ENCODE assay signal across 8 cellular contexts in genomic region chr4:76984127-76984526, GRCh38. TPM values are rescaled to one million over a fixed set of nuclear protein-coding genes. Genes with fewer than 3 reads are reported as not detected.
DNase-seq lines count a peak whose midpoint lies in the region; ATAC-seq, FAIRE-seq and TF ChIP-seq lines count a peak whose summit lies in the region.

No MANE protein-coding gene starts in this region.

- no peak overlapping the region for H2AFZ ChIP-seq in neural cell (ENCODE audit: low read depth, low read length)

- no peaks in the 10 kb centered on the region for H3K9me3 ChIP-seq in neural cell (ENCODE audit: low read length)

- H3K79me2 ChIP-seq in neural cell (replicated peaks; ENCODE audit: insufficient read depth, low read length) = peaks cover 75% of the 10 kb centered on the region

- H4K20me1 ChIP-seq in neural cell (ENCODE audit: insufficient read depth) = no peaks in the 10 kb centered on the region

- DNase-seq in cerebellar cortex (ENCODE audit: low spot score) (peak; percentile 20), GM19240 (ENCODE audit: insufficient read length, low spot score) (no peak), foreskin melanocyte (no peak), D721Med (ENCODE audit: insufficient read length, low spot score) (no peak)

- no peaks in the 10 kb centered on the region for H3F3A ChIP-seq in neural cell (ENCODE audit: insufficient read depth, low read length, poor library complexity, severe bottlenecking)

- no peak overlapping the region for H3K4me3 ChIP-seq in neural cell (ENCODE audit: low read length)

- no peak overlapping the region for H3K9ac ChIP-seq in neural cell (ENCODE audit: low read length)

- no peaks in the 10 kb centered on the region for H3K36me3 ChIP-seq in neural cell (ENCODE audit: insufficient read depth, low read length)

- H3K9me2 ChIP-seq in neural cell (ENCODE audit: insufficient read depth, low read length) = no peaks in the 10 kb centered on the region

- H3K27ac ChIP-seq in C4-2B (no peak overlapping the region), neural cell (ENCODE audit: low read length) (no peak overlapping the region)

- no peak for TF ChIP-seq EP300 in Ishikawa (IDR thresholded peaks at IDR 0.05; ENCODE audit: borderline replicate concordance)
- TF ChIP-seq EP300 in neural cell (conservative IDR thresholded peaks at IDR 0.05; ENCODE audit: poor library complexity, severe bottlenecking) = no peak

- H3K4me2 ChIP-seq in neural cell (ENCODE audit: low read length) = no peak overlapping the region

- ATAC-seq in GM19372 (IDR thresholded peaks at IDR 0.05; ENCODE audit: low read depth, unreplicated experiment) = peak; percentile 58

- FAIRE-seq in D721Med (lab: Jason Lieb, UNC) = no peak

- no peaks in the 10 kb centered on the region for H3K27me3 ChIP-seq in neural cell (ENCODE audit: insufficient read depth, low read depth, low read length)

- TF ChIP-seq RAD21 in Ishikawa (IDR thresholded peaks at IDR 0.05; ENCODE audit: low read depth) (peak; percentile 30; the same call in 1 of the 2 replicates), neural cell (conservative IDR thresholded peaks at IDR 0.05) (no peak)

- peak; percentile 20 for TF ChIP-seq CTCF in C4-2B (conservative IDR thresholded peaks at IDR 0.05)
- peak; percentile 34 for TF ChIP-seq CTCF in neural cell (IDR thresholded peaks at IDR 0.05; ENCODE audit: poor library complexity, severe bottlenecking)
- no peak for TF ChIP-seq CTCF in D721Med (IDR thresholded peaks at IDR 0.05; ENCODE audit: insufficient read depth, missing control alignments)

TF ChIP-seq in Ishikawa, 13 proteins besides CTCF, POLR2A, EP300 and RAD21:
- TF ChIP-seq YY1 (IDR thresholded peaks at IDR 0.05; ENCODE audit: low read depth) = no peak
- no peak for TF ChIP-seq CEBPB (IDR thresholded peaks at IDR 0.05)
- TF ChIP-seq ZBTB7A (IDR thresholded peaks at IDR 0.05; ENCODE audit: low read depth) = no peak
- no peak for TF ChIP-seq TCF12 (IDR thresholded peaks at IDR 0.05; ENCODE audit: low read depth)

TF ChIP-seq in neural cell, 6 proteins besides CTCF, POLR2A, EP300 and RAD21:
- TF ChIP-seq POLR2AphosphoS5 (IDR thresholded peaks at IDR 0.05) (no peak), EZH2 (IDR thresholded peaks at IDR 0.05; ENCODE audit: borderline replicate concordance, insufficient read depth, low read length, poor library complexity, severe bottlenecking) (no peak), SMC3 (conservative IDR thresholded peaks at IDR 0.05; ENCODE audit: poor library complexity) (no peak), REST (IDR thresholded peaks at IDR 0.05; ENCODE audit: borderline replicate concordance) (no peak), MXI1 (conservative IDR thresholded peaks at IDR 0.05; ENCODE audit: poor library complexity, severe bottlenecking) (no peak), TAF1 (IDR thresholded peaks at IDR 0.05; ENCODE audit: low read depth) (no peak)

RNA-seq across cellular contexts. Expression of gene SEPTIN11, which starts 34.6 kb away (rescaled TPM):
- polyA plus RNA-seq in neural cell = 61.3 and 110 TPM in 2 replicates
- polyA minus RNA-seq in neural cell = 131 and 186 TPM in 2 replicates
